Comparison of ENCODE assay signal across 20 cellular contexts in the genomic region with DNA sequence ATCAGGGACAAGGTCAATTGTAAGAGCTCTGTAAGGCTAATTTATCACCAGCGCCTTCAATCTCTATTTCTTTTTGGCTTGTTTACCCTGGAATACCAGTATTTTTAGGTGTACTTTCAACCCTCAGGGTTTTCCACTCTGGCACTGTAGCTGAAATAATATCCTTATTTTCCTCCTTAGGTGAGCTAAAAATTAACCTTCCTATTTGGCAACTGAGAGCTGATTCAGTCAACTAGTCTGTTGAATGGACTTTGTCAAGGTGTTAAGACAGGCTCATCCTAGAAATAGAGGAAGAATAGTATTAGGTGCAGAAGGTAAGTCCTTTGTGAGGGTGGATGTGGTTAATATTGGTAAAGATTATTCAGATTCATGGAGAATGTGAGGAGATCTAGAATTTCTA.
"Had no signal": no experiment of that assay in that cellular context is flagged by ENCODE, and none has a peak within 500 bp of the region (broad histone marks: within the 10 kb centered on the region; RNA-seq: fewer than 3 reads in every experiment).

No MANE protein-coding gene starts in this region.

- H3K4me3 Mint-ChIP-seq: effector memory CD8-positive, alpha-beta T cell; natural killer cell; stimulated activated naive B cell treated with anti-CD40 and anti-IgM and Interleukin-4, amounts not matched to agents 10 μg/mL and 1 μg/mL and 100 μg/mL, for 72 hours; stimulated activated naive CD8-positive, alpha-beta T cell treated with anti-CD3 and anti-CD28 coated beads, Interleukin-15, amount 100 ng/mL, for 72 hours had no signal

- H3K27ac Mint-ChIP-seq: effector memory CD8-positive, alpha-beta T cell; natural killer cell; stimulated activated naive B cell treated with anti-CD40 and anti-IgM and Interleukin-4, amounts not matched to agents 10 μg/mL and 1 μg/mL and 100 μg/mL, for 72 hours; stimulated activated naive CD8-positive, alpha-beta T cell treated with anti-CD3 and anti-CD28 coated beads, Interleukin-15, amount 100 ng/mL, for 72 hours had no signal

- ATAC-seq: effector memory CD8-positive, alpha-beta T cell; natural killer cell; right cardiac atrium; stimulated activated naive B cell treated with anti-CD40 and anti-IgM and Interleukin-4, amounts not matched to agents 10 μg/mL and 1 μg/mL and 100 μg/mL, for 72 hours; stimulated activated naive CD8-positive, alpha-beta T cell treated with anti-CD3 and anti-CD28 coated beads, Interleukin-15, amount 100 ng/mL, for 72 hours; upper lobe of right lung had no signal

- H3K27ac ChIP-seq: ovary, skin epidermis, suprapubic skin, transverse colon, upper lobe of right lung, uterus had no signal

- H3K36me3 ChIP-seq: ovary, suprapubic skin, transverse colon, upper lobe of right lung, uterus had no signal

- H3K36me3 Mint-ChIP-seq: natural killer cell; stimulated activated naive B cell treated with anti-CD40 and anti-IgM and Interleukin-4, amounts not matched to agents 10 μg/mL and 1 μg/mL and 100 μg/mL, for 72 hours had no signal

- H3K9me3 Mint-ChIP-seq: effector memory CD8-positive, alpha-beta T cell; natural killer cell; stimulated activated naive CD8-positive, alpha-beta T cell treated with anti-CD3 and anti-CD28 coated beads, Interleukin-15, amount 100 ng/mL, for 72 hours had no signal

- H3K4me1 Mint-ChIP-seq: natural killer cell; stimulated activated naive CD8-positive, alpha-beta T cell treated with anti-CD3 and anti-CD28 coated beads, Interleukin-15, amount 100 ng/mL, for 72 hours had no signal

- H3K4me1 ChIP-seq: transverse colon, upper lobe of right lung, uterus had no signal

- H3K9me3 ChIP-seq: ovary, suprapubic skin, transverse colon, upper lobe of right lung, uterus had no signal

- H3K27me3 ChIP-seq: ovary, suprapubic skin, transverse colon, upper lobe of right lung, uterus had no signal

- H3K4me3 ChIP-seq: ovary, skin epidermis, suprapubic skin, transverse colon, upper lobe of right lung, uterus had no signal

- FAIRE-seq: endometrium, frontal cortex had no signal

- DNase-seq: caudate nucleus; cerebellar nuclear complex; cortex of kidney; effector memory CD8-positive, alpha-beta T cell; mesendoderm; natural killer cell; occipital lobe; ovary; right cardiac atrium; stimulated activated CD4-positive, alpha-beta T cell treated with anti-CD3 and anti-CD28 coated beads, Interleukin-15, amount 100 ng/mL, for 24 hours; stimulated activated CD4-positive, alpha-beta T cell treated with anti-CD3 and anti-CD28 coated beads, Interleukin-2, amount 100 ng/mL, for 48 hours; stimulated activated naive B cell treated with anti-CD40 and anti-IgM and Interleukin-4, amounts not matched to agents 10 μg/mL and 1 μg/mL and 100 μg/mL, for 72 hours; stimulated activated naive CD8-positive, alpha-beta T cell treated with anti-CD3 and anti-CD28 coated beads, Interleukin-15, amount 100 ng/mL, for 72 hours; transverse colon; upper lobe of right lung; uterus had no signal

- H3K27me3 Mint-ChIP-seq: stimulated activated naive B cell treated with anti-CD40 and anti-IgM and Interleukin-4, amounts not matched to agents 10 μg/mL and 1 μg/mL and 100 μg/mL, for 72 hours had no signal
